Comparison of ENCODE assay signal across 15 cellular contexts in the genomic region with DNA sequence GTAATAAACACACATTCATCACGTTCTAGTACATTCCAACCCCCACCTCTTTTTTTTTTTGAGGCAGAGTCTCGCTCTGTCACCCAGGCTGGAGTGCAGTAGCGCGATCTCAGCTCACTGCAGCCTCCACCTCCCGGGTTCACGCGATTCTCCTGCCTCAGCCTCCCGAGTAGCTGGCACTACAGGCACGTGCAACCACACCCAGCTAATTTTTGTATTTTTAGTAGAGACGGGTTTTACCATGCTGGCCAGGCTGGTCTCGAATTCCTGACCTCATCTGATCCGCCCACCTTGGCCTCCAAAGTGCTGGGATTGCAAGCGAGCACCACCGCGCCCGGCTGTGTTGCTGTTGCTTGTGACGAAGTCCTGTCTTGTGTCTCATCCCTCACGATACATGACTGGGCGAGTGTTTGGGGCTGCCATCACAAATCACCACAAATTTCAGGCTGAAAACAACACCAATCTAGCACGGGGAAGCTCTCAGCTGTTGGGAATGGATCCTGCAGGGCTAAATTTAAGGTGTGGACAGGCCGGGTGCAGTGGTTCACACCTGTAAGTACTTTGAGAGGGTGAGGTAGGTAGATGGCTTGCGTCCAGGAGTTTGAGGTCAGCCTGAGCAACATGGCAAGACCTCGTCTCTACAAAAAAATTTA. TPM values are rescaled to one million over a fixed set of nuclear protein-coding genes. Genes with fewer than 3 reads are reported as not detected.
DNase-seq lines count a peak whose midpoint lies in the region; ATAC-seq and TF ChIP-seq lines count a peak whose summit lies in the region.
"Had no signal": no experiment of that assay in that cellular context is flagged by ENCODE, and none has a peak within 500 bp of the region (broad histone marks: within the 10 kb centered on the region; RNA-seq: fewer than 3 reads in every experiment).

No MANE protein-coding gene starts in this region.

- no peaks in the 10 kb centered on the region for H3K9me3 ChIP-seq in SK-N-SH
- no peaks in the 10 kb centered on the region for H3K9me3 ChIP-seq in effector memory CD4-positive, alpha-beta T cell (ENCODE audit: control insufficient read depth, low read length)
- no peaks in the 10 kb centered on the region for H3K9me3 ChIP-seq in osteoblast (ENCODE audit: low read depth, low read length)
- H3K9me3 ChIP-seq: adrenal gland, gastrocnemius medialis had no signal

- H3K4me3 ChIP-seq in SK-N-SH (ENCODE audit: low read depth in 2 of 2, low read length in 1 of 2) (no peak overlapping the region), osteoblast (ENCODE audit: insufficient read depth, low read length) (no peak overlapping the region)
- H3K4me3 ChIP-seq in effector memory CD4-positive, alpha-beta T cell (ENCODE audit: insufficient read depth, low read depth, low read length, poor library complexity, severe bottlenecking) = no peak overlapping the region
- H3K4me3 ChIP-seq: adrenal gland, gastrocnemius medialis had no signal

- H3K27ac ChIP-seq in SK-N-SH (ENCODE audit: low read depth in 2 of 2, low read length in 1 of 2) = no peak overlapping the region
- peak overlapping the region; percentile 63 for H3K27ac ChIP-seq in effector memory CD4-positive, alpha-beta T cell (ENCODE audit: insufficient read depth, low read length, poor library complexity, severe bottlenecking)
- no peak overlapping the region for H3K27ac ChIP-seq in osteoblast (ENCODE audit: low read depth, low read length)
- H3K27ac ChIP-seq: adrenal gland, gastrocnemius medialis had no signal

- no peak for ATAC-seq in SK-N-SH treated with all-trans-retinoic acid at 6 μM for 48 hours
- ATAC-seq: gastrocnemius medialis, HCT116 had no signal

- no peak overlapping the region for H3K9ac ChIP-seq in SK-N-SH

- TF ChIP-seq CTCF in SK-N-SH (IDR thresholded peaks at IDR 0.05) (no peak), osteoblast (IDR thresholded peaks at IDR 0.05; ENCODE audit: extremely low read depth, low read depth, low read length) (no peak)

- H2AFZ ChIP-seq in SK-N-SH (ENCODE audit: low read depth) (no peak overlapping the region), osteoblast (ENCODE audit: low read length) (no peak overlapping the region)

- DNase-seq in SK-N-SH (peak; percentile 3), RPMI8226 (peak; percentile 71), osteoblast (ENCODE audit: insufficient read length, low spot score, missing footprints) (peak; percentile 73), foreskin melanocyte (no peak), NOMO-1 (lab: John Stamatoyannopoulos, UW; ENCODE audit: unreplicated experiment in 2 of 2) (no peak)
- no peak for DNase-seq in effector memory CD4-positive, alpha-beta T cell
- DNase-seq in stimulated activated CD8-positive, alpha-beta memory T cell treated with anti-CD3 and anti-CD28 coated beads, Interleukin-4, amount 100 ng/mL, for 48 hours = no peak
- DNase-seq: activated CD4-positive, CD25-positive, alpha-beta regulatory T cell treated with anti-CD3 and anti-CD28 coated beads, Interleukin-2, amount 50 U/mL, for 72 hours; adrenal gland; dermis blood vessel endothelial cell; gastrocnemius medialis; NCI-H510A; SIG-M5 had no signal

- no peaks in the 10 kb centered on the region for H4K20me1 ChIP-seq in SK-N-SH (ENCODE audit: insufficient read depth)
- H4K20me1 ChIP-seq in osteoblast (ENCODE audit: insufficient read depth, low read length) = no peaks in the 10 kb centered on the region

- H3K9me2 ChIP-seq in SK-N-SH = no peaks in the 10 kb centered on the region

- TF ChIP-seq RAD21 in SK-N-SH (IDR thresholded peaks at IDR 0.05; ENCODE audit: low read length) = no peak

- WGBS in SK-N-SH (ENCODE audit: low lambda C conversion rate) = 95% methylated on average over 23 of the region's 23 CpGs

- no peak overlapping the region for H3K4me2 ChIP-seq in SK-N-SH
- no peak overlapping the region for H3K4me2 ChIP-seq in osteoblast (ENCODE audit: insufficient read depth, low read length)

- POLR2A ChIA-PET in SK-N-SH (lab: Yijun Ruan, JAX) = no interaction called here

- H3K36me3 ChIP-seq in SK-N-SH (replicated peaks in 1 of 2; ENCODE audit: control insufficient read depth in 1 of 2, insufficient read depth in 2 of 2, low read length in 1 of 2) (peaks cover 10 to 12% of the 10 kb centered on the region in 2 experiments), osteoblast (ENCODE audit: insufficient read depth, low read length) (peaks cover 30% of the 10 kb centered on the region)
- H3K36me3 ChIP-seq in effector memory CD4-positive, alpha-beta T cell (ENCODE audit: control insufficient read depth, insufficient read depth, low read length) = peaks cover 51% of the 10 kb centered on the region

- CTCF ChIA-PET in SK-N-SH (lab: Yijun Ruan, JAX) = interaction anchor here (1.1 to 1.6 kb wide), 2 partner anchors 12 to 61 kb away, joined by 3 to 7 read pairs; no protein-coding TSS in a partner anchor

- H3K4me1 ChIP-seq in SK-N-SH (ENCODE audit: control insufficient read depth in 1 of 2, insufficient read depth in 2 of 2, low read depth in 1 of 2, low read length in 1 of 2) = no peaks in the 10 kb centered on the region
- peaks cover 40% of the 10 kb centered on the region for H3K4me1 ChIP-seq in effector memory CD4-positive, alpha-beta T cell (ENCODE audit: control insufficient read depth, insufficient read depth, low read length, poor library complexity, severe bottlenecking)
- H3K4me1 ChIP-seq in osteoblast (ENCODE audit: insufficient read depth, low read length) = peaks cover 4% of the 10 kb centered on the region
- H3K4me1 ChIP-seq: adrenal gland had no signal

- H3K27me3 ChIP-seq in SK-N-SH (ENCODE audit: insufficient read depth) (no peaks in the 10 kb centered on the region), osteoblast (ENCODE audit: insufficient read depth, low read length) (no peaks in the 10 kb centered on the region)
- H3K27me3 ChIP-seq in effector memory CD4-positive, alpha-beta T cell (replicated peaks; ENCODE audit: control insufficient read depth, insufficient read depth, low read length, poor library complexity, severe bottlenecking) = no peaks in the 10 kb centered on the region
- H3K27me3 ChIP-seq: adrenal gland, gastrocnemius medialis had no signal

- H3F3A ChIP-seq in SK-N-SH (replicated peaks; ENCODE audit: insufficient read depth) = peaks cover 2% of the 10 kb centered on the region

- peaks cover 14% of the 10 kb centered on the region; the same call in 1 of the 2 replicates for H3K79me2 ChIP-seq in SK-N-SH (ENCODE audit: insufficient read depth)
- H3K79me2 ChIP-seq in osteoblast (ENCODE audit: insufficient read depth, low read length) = peaks cover 27% of the 10 kb centered on the region

- no peak for TF ChIP-seq EP300 in SK-N-SH (IDR thresholded peaks at IDR 0.05; ENCODE audit: borderline replicate concordance in 1 of 2, low read depth in 1 of 2, low read length in 1 of 2)

TF ChIP-seq in SK-N-SH, 30 proteins besides CTCF, POLR2A, EP300 and RAD21:
- no peak for TF ChIP-seq GATA2 (CRISPR knock-in tag; IDR thresholded peaks at IDR 0.05)
- TF ChIP-seq EZH2phosphoT487 (IDR thresholded peaks at IDR 0.05; ENCODE audit: borderline replicate concordance, low read depth) = no peak

TF ChIP-seq in SK-N-SH treated with all-trans-retinoic acid at 6 μM for 48 hours, 23 proteins besides CTCF, POLR2A, EP300 and RAD21 (continues in another document):
- TF ChIP-seq SNAI2 (CRISPR knock-in tag; IDR thresholded peaks at IDR 0.05) (no peak), ZNF8 (CRISPR knock-in tag; IDR thresholded peaks at IDR 0.05) (no peak), RARB (CRISPR knock-in tag; IDR thresholded peaks at IDR 0.05) (no peak), BACH2 (CRISPR knock-in tag; IDR thresholded peaks at IDR 0.05; ENCODE audit: borderline replicate concordance) (no peak), ISL1 (CRISPR knock-in tag; IDR thresholded peaks at IDR 0.05) (no peak), ZNF565 (CRISPR knock-in tag; conservative IDR thresholded peaks at IDR 0.05; ENCODE audit: low read depth) (no peak), ZNF70 (CRISPR knock-in tag; IDR thresholded peaks at IDR 0.05) (no peak), ZFP3 (CRISPR knock-in tag; IDR thresholded peaks at IDR 0.05) (no peak), TCF4 (CRISPR knock-in tag; IDR thresholded peaks at IDR 0.05; ENCODE audit: borderline replicate concordance) (no peak), ZFP30 (CRISPR knock-in tag; IDR thresholded peaks at IDR 0.05) (no peak)
- TF ChIP-seq, protein P1, sequence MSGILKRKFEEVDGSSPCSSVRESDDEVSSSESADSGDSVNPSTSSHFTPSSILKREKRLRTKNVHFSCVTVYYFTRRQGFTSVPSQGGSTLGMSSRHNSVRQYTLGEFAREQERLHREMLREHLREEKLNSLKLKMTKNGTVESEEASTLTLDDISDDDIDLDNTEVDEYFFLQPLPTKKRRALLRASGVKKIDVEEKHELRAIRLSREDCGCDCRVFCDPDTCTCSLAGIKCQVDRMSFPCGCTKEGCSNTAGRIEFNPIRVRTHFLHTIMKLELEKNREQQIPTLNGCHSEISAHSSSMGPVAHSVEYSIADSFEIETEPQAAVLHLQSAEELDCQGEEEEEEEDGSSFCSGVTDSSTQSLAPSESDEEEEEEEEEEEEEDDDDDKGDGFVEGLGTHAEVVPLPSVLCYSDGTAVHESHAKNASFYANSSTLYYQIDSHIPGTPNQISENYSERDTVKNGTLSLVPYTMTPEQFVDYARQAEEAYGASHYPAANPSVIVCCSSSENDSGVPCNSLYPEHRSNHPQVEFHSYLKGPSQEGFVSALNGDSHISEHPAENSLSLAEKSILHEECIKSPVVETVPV (CRISPR knock-in tag; IDR thresholded peaks at IDR 0.05) = no peak

RNA-seq across cellular contexts. Expression of a gene that starts 15.7 kb away (rescaled TPM):
- 21.4 and 24.1 TPM in 2 replicates for polyA plus RNA-seq in SK-N-SH (2012; rRNA removed)
- polyA plus RNA-seq in SK-N-SH (2012; cell fraction: cytosol; rRNA removed) = 10.3 and 14.6 TPM in 2 replicates
- 18.1 and 18.8 TPM in 2 replicates for polyA plus RNA-seq in SK-N-SH (2012; cell fraction: nucleus; rRNA removed)
- total RNA-seq in osteoblast = 34.0 and 35.1 TPM in 2 replicates

RNA-seq across cellular contexts. Expression of a gene that starts 16.3 kb away (rescaled TPM):
- 4.6 and 10.3 TPM in 2 replicates for polyA plus RNA-seq in SK-N-SH (2012; rRNA removed)
- 1.0 and 1.1 TPM in 2 replicates for polyA plus RNA-seq in SK-N-SH (2012; cell fraction: cytosol; rRNA removed)
- 72.7 and 86.9 TPM in 2 replicates for polyA plus RNA-seq in SK-N-SH (2012; cell fraction: nucleus; rRNA removed)
- 0.36 and 2.4 TPM in 2 replicates for total RNA-seq in osteoblast

RNA-seq across cellular contexts. Expression of a gene that starts 29.4 kb away (rescaled TPM):
- 58.9 and 65.4 TPM in 2 replicates for polyA plus RNA-seq in SK-N-SH (2012; rRNA removed)
- 32.5 and 45.8 TPM in 2 replicates for polyA plus RNA-seq in SK-N-SH (2012; cell fraction: cytosol; rRNA removed)
- polyA plus RNA-seq in SK-N-SH (2012; cell fraction: nucleus; rRNA removed) = 109 and 141 TPM in 2 replicates
- 82.5 and 84.6 TPM in 2 replicates for total RNA-seq in osteoblast

Comparison
In these comparisons a context has a peak if more than half of its experiments do, and no peak if none do; other contexts are left out.
1. DNase-seq: peak in SK-N-SH (single experiment), RPMI8226 (single experiment) and osteoblast (single experiment); none in effector memory CD4-positive, alpha-beta T cell (0 of 3), foreskin melanocyte (single experiment), NOMO-1 (0 of 2) and stimulated activated CD8-positive, alpha-beta memory T cell treated with anti-CD3 and anti-CD28 coated beads, Interleukin-4, amount 100 ng/mL, for 48 hours (single experiment).